Comparison of ENCODE assay signal across 8 cellular contexts in the genomic region with DNA sequence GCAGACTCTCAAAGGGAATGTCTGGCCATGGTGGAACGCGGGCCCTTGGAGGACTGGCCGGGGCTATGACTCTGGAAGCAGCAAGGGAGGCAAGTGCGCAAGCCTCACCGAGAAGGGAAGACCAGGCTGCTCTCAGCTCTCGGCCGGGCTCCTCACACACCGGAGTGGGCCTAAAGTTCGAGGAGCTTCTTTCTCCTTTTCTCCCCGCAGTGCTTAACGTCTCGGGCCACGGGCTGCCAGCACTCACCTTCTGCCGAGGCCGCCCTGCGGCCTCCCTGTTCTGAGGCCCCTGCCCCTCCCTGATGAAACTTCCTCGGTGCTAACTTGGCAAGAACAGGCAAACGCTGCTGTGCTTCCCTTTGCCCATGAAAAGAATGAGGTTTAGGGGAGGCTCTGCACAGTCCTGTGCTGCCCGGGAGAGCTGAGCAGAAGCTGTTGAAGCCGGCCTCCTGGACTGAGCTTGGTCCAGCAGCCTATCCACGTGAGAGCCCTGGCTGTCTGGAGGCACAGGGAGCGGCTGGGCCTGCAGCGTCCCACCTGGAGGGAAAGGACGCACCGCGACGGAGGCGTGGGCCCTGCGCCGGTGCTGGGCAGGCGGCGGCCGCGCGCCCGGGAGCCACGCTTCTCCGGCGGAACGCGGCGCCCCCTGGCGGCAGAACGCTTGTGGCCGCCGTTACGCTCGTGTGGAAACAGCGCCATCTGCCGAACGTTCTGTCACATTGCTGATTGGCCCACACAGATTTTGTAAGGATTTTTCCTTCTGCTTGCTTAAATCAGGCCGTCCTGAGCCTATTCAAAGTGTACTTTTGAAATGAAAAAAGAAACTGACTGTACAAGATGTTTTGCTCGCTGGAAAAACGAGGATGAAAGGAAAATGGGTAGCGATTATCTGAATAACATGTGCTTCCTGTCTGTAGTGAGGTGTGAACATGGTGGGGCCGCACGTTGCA.
DNase-seq lines count a peak whose midpoint lies in the region; ATAC-seq, FAIRE-seq and TF ChIP-seq lines count a peak whose summit lies in the region.

No MANE protein-coding gene starts in this region.

- H3K4me3 Mint-ChIP-seq in activated T-helper 17 cell treated with anti-CD3 and anti-CD28 coated beads, Interleukin-2, amount 50 U/mL, for 72 hours, result no peak overlapping the region

- H3K36me3 ChIP-seq in HUES48 (ENCODE audit: control insufficient read depth, insufficient read depth, low read length) (no peaks in the 10 kb centered on the region), neuron (ENCODE audit: insufficient read depth, low read length) (no peaks in the 10 kb centered on the region)

- H3K27me3 ChIP-seq in HUES48 (ENCODE audit: control insufficient read depth, insufficient read depth, low read length) (peaks cover 20% of the 10 kb centered on the region), neuron (ENCODE audit: insufficient read depth, low read length) (no peaks in the 10 kb centered on the region)

- H3K4me1 ChIP-seq in HUES48 (ENCODE audit: control insufficient read depth, insufficient read depth, low read length) (no peaks in the 10 kb centered on the region), neuron (ENCODE audit: insufficient read depth, low read length) (no peaks in the 10 kb centered on the region)

- no peak overlapping the region for H3K27ac ChIP-seq in HUES48 (ENCODE audit: low read depth, low read length)

- H3K4me1 Mint-ChIP-seq in activated T-helper 17 cell treated with anti-CD3 and anti-CD28 coated beads, Interleukin-2, amount 50 U/mL, for 72 hours, result no peaks in the 10 kb centered on the region

- no peaks in the 10 kb centered on the region for H3K36me3 Mint-ChIP-seq in activated T-helper 17 cell treated with anti-CD3 and anti-CD28 coated beads, Interleukin-2, amount 50 U/mL, for 72 hours (ENCODE audit: low read depth)

- peak overlapping the region; percentile 45; the same call in 1 of the 2 replicates for H3K4me3 ChIP-seq in HUES48 (ENCODE audit: low read depth, low read length)
- peak overlapping the region; percentile 21 for H3K4me3 ChIP-seq in fibroblast of villous mesenchyme (ENCODE audit: low read depth, low read length)
- H3K4me3 ChIP-seq in neuron (ENCODE audit: low read length), result peak overlapping the region; percentile 43

- H3K9ac ChIP-seq in HUES48 (ENCODE audit: low read depth, low read length), result no peak overlapping the region

- no peaks in the 10 kb centered on the region for H3K27me3 Mint-ChIP-seq in activated T-helper 17 cell treated with anti-CD3 and anti-CD28 coated beads, Interleukin-2, amount 50 U/mL, for 72 hours

- H3K27ac Mint-ChIP-seq in activated T-helper 17 cell treated with anti-CD3 and anti-CD28 coated beads, Interleukin-2, amount 50 U/mL, for 72 hours, result no peak overlapping the region

- H3K9me3 Mint-ChIP-seq in activated T-helper 17 cell treated with anti-CD3 and anti-CD28 coated beads, Interleukin-2, amount 50 U/mL, for 72 hours, result no peaks in the 10 kb centered on the region

- peak overlapping the region; percentile 72 for H2AFZ ChIP-seq in neuron (ENCODE audit: low read depth, low read length)

- DNase-seq in DMS153 treated with DMSO at 0.1 percent for 48 hours (lab: John Stamatoyannopoulos, UW; ENCODE audit: unreplicated experiment) (peak; percentile 70), RCC 7860 (ENCODE audit: low spot score) (peak; percentile 36), fibroblast of villous mesenchyme (ENCODE audit: low read depth) (peak; percentile 68), stromal cell of bone marrow (ENCODE audit: low read depth) (peak; percentile 26)

- FAIRE-seq in RCC 7860 (lab: Jason Lieb, UNC), result no peak

- H3K9me3 ChIP-seq in HUES48 (ENCODE audit: control insufficient read depth, insufficient read depth, low read length), result no peaks in the 10 kb centered on the region
- H3K9me3 ChIP-seq in neuron (ENCODE audit: low read length), result no peaks in the 10 kb centered on the region

- peak; percentile 67 for ATAC-seq in GM21447 (IDR thresholded peaks at IDR 0.05; ENCODE audit: unreplicated experiment)
- ATAC-seq in activated T-helper 17 cell treated with anti-CD3 and anti-CD28 coated beads, Interleukin-2, amount 50 U/mL, for 72 hours (replicated peaks), result peak; percentile 92

- peak; percentile 81 for TF ChIP-seq CTCF in fibroblast of villous mesenchyme (IDR thresholded peaks at IDR 0.05; ENCODE audit: insufficient read depth, low read depth, low read length)
